In the genomic region with DNA sequence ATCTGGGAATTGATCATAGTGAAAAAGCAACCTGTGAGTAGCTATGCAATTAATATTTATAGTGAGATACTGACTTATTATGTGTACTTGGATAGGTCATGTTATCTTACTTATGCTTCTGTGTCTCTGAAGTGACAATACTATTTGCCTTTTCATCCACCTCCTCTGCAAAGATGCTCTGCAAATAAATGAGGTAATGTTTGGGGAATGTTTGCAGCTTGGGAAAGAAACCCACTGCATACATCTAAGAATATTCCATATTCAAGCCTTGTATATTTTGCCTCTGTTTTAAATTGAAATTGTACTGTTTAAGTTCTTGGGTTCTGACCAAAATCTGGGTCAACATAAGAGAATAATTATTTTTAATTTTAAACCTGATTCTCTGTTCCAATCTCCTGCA, we compare ENCODE assay signal across 8 cellular contexts.
DNase-seq lines count a peak whose midpoint lies in the region; ATAC-seq and TF ChIP-seq lines count a peak whose summit lies in the region.

No MANE protein-coding gene starts in this region.

- H3K36me3 ChIP-seq in SK-N-SH (replicated peaks in 1 of 2; ENCODE audit: control insufficient read depth in 1 of 2, insufficient read depth in 2 of 2, low read length in 1 of 2) = no peaks in the 10 kb centered on the region
- H3K36me3 ChIP-seq in thoracic aorta = no peaks in the 10 kb centered on the region

- TF ChIP-seq EP300 in SK-N-SH (IDR thresholded peaks at IDR 0.05; ENCODE audit: borderline replicate concordance in 1 of 2, low read depth in 1 of 2, low read length in 1 of 2) = no peak

- TF ChIP-seq CTCF in SK-N-SH (IDR thresholded peaks at IDR 0.05) (no peak), thoracic aorta (IDR thresholded peaks at IDR 0.05) (no peak)

- DNase-seq in SK-N-SH = peak; percentile 12
- DNase-seq in SHP77 (lab: John Stamatoyannopoulos, UW) = peak; percentile 60 to 68
- no peak for DNase-seq in thoracic aorta (ENCODE audit: low spot score)
- DNase-seq in amniotic stem cell (lab: John Stamatoyannopoulos, UW) = no peak
- DNase-seq in stimulated activated naive B cell treated with anti-CD40 and anti-IgM and Interleukin-4, amounts not matched to agents 10 μg/mL and 1 μg/mL and 100 μg/mL, for 72 hours = no peak
- no peak for DNase-seq in NCI-H1436 (lab: John Stamatoyannopoulos, UW)

- H3F3A ChIP-seq in SK-N-SH (replicated peaks; ENCODE audit: insufficient read depth) = peaks cover 8% of the 10 kb centered on the region

- H3K9me3 Mint-ChIP-seq in stimulated activated naive B cell treated with anti-CD40 and anti-IgM and Interleukin-4, amounts not matched to agents 10 μg/mL and 1 μg/mL and 100 μg/mL, for 72 hours = peaks cover 0 to 2% of the 10 kb centered on the region in 2 donors

- H3K9me3 ChIP-seq in SK-N-SH (no peaks in the 10 kb centered on the region), thoracic aorta (no peaks in the 10 kb centered on the region)

- no peak overlapping the region for H3K27ac Mint-ChIP-seq in stimulated activated naive B cell treated with anti-CD40 and anti-IgM and Interleukin-4, amounts not matched to agents 10 μg/mL and 1 μg/mL and 100 μg/mL, for 72 hours

- H3K9me2 ChIP-seq in SK-N-SH = no peaks in the 10 kb centered on the region

- no peak overlapping the region for H3K4me3 Mint-ChIP-seq in stimulated activated naive B cell treated with anti-CD40 and anti-IgM and Interleukin-4, amounts not matched to agents 10 μg/mL and 1 μg/mL and 100 μg/mL, for 72 hours

- peaks cover 23 to 32% of the 10 kb centered on the region in 2 donors for H3K27me3 Mint-ChIP-seq in stimulated activated naive B cell treated with anti-CD40 and anti-IgM and Interleukin-4, amounts not matched to agents 10 μg/mL and 1 μg/mL and 100 μg/mL, for 72 hours

- H3K4me1 Mint-ChIP-seq in stimulated activated naive B cell treated with anti-CD40 and anti-IgM and Interleukin-4, amounts not matched to agents 10 μg/mL and 1 μg/mL and 100 μg/mL, for 72 hours = peaks cover 0 to 2% of the 10 kb centered on the region in 2 donors

- peak overlapping the region in 1 of 2 experiments; percentile 73; a peak in 2 of 4 replicates for H3K27ac ChIP-seq in SK-N-SH (ENCODE audit: low read depth in 2 of 2, low read length in 1 of 2)
- H3K27ac ChIP-seq in thoracic aorta = peak overlapping the region; percentile 70 to 74

- H4K20me1 ChIP-seq in SK-N-SH (ENCODE audit: insufficient read depth) = no peaks in the 10 kb centered on the region

- H3K27me3 ChIP-seq in SK-N-SH (ENCODE audit: insufficient read depth) (no peaks in the 10 kb centered on the region), thoracic aorta (replicated peaks; ENCODE audit: insufficient read depth) (no peaks in the 10 kb centered on the region)

- CTCF ChIA-PET in SK-N-SH (lab: Yijun Ruan, JAX) = no interaction called here

- TF ChIP-seq RAD21 in SK-N-SH (IDR thresholded peaks at IDR 0.05; ENCODE audit: low read length) = no peak

- no peak overlapping the region for H3K9ac ChIP-seq in SK-N-SH

- POLR2A ChIA-PET in SK-N-SH (lab: Yijun Ruan, JAX) = no interaction called here

- no peaks in the 10 kb centered on the region for H3K79me2 ChIP-seq in SK-N-SH (ENCODE audit: insufficient read depth)

- peak overlapping the region; percentile 78 for H3K4me2 ChIP-seq in SK-N-SH

- ATAC-seq in SK-N-SH treated with all-trans-retinoic acid at 6 μM for 48 hours (no peak), thoracic aorta (ENCODE audit: insufficient number of reproducible peaks, low FRiP score, low read depth) (no peak)
- ATAC-seq in stimulated activated naive B cell treated with anti-CD40 and anti-IgM and Interleukin-4, amounts not matched to agents 10 μg/mL and 1 μg/mL and 100 μg/mL, for 72 hours (replicated peaks) = no peak

- no peaks in the 10 kb centered on the region for H3K36me3 Mint-ChIP-seq in stimulated activated naive B cell treated with anti-CD40 and anti-IgM and Interleukin-4, amounts not matched to agents 10 μg/mL and 1 μg/mL and 100 μg/mL, for 72 hours

- H3K4me3 ChIP-seq in SK-N-SH (ENCODE audit: low read depth in 2 of 2, low read length in 1 of 2) (peak overlapping the region; percentile 53 to 58; a peak in 3 of 4 replicates), iPS-11a (ENCODE audit: low read depth, low read length) (peak overlapping the region; percentile 82), thoracic aorta (peak overlapping the region; percentile 85)

- H2AFZ ChIP-seq in SK-N-SH (ENCODE audit: low read depth) = 0 out of 2 replicates have a peak overlapping the region, but pooled peaks have one; percentile 59

- no peaks in the 10 kb centered on the region; a peak in 2 of 4 replicates for H3K4me1 ChIP-seq in SK-N-SH (ENCODE audit: control insufficient read depth in 1 of 2, insufficient read depth in 2 of 2, low read depth in 1 of 2, low read length in 1 of 2)
- H3K4me1 ChIP-seq in thoracic aorta (ENCODE audit: control insufficient read depth in 1 of 2, low read depth in 2 of 2) = peaks cover 0 to 30% of the 10 kb centered on the region in 2 donors

TF ChIP-seq in SK-N-SH, 30 proteins besides CTCF, POLR2A, EP300 and RAD21 (continues in another document):
- TF ChIP-seq NFIC (IDR thresholded peaks at IDR 0.05; ENCODE audit: borderline replicate concordance) (no peak), RXRA (IDR thresholded peaks at IDR 0.05; ENCODE audit: borderline replicate concordance, low read depth) (no peak), JUND (IDR thresholded peaks at IDR 0.05) (no peak), SIN3A (IDR thresholded peaks at IDR 0.05; ENCODE audit: borderline replicate concordance, low read depth, low read length) (no peak), CHD2 (IDR thresholded peaks at IDR 0.05; ENCODE audit: low read length, partially characterized antibody) (no peak), MXI1 (IDR thresholded peaks at IDR 0.05; ENCODE audit: low read depth, low read length) (no peak), RCOR1 (IDR thresholded peaks at IDR 0.05; ENCODE audit: low read length) (no peak)
- TF ChIP-seq, protein P1, sequence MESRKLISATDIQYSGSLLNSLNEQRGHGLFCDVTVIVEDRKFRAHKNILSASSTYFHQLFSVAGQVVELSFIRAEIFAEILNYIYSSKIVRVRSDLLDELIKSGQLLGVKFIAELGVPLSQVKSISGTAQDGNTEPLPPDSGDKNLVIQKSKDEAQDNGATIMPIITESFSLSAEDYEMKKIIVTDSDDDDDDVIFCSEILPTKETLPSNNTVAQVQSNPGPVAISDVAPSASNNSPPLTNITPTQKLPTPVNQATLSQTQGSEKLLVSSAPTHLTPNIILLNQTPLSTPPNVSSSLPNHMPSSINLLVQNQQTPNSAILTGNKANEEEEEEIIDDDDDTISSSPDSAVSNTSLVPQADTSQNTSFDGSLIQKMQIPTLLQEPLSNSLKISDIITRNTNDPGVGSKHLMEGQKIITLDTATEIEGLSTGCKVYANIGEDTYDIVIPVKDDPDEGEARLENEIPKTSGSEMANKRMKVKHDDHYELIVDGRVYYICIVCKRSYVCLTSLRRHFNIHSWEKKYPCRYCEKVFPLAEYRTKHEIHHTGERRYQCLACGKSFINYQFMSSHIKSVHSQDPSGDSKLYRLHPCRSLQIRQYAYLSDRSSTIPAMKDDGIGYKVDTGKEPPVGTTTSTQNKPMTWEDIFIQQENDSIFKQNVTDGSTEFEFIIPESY (IDR thresholded peaks at IDR 0.05; ENCODE audit: borderline replicate concordance, low read depth) = no peak
- TF ChIP-seq, protein P2, sequence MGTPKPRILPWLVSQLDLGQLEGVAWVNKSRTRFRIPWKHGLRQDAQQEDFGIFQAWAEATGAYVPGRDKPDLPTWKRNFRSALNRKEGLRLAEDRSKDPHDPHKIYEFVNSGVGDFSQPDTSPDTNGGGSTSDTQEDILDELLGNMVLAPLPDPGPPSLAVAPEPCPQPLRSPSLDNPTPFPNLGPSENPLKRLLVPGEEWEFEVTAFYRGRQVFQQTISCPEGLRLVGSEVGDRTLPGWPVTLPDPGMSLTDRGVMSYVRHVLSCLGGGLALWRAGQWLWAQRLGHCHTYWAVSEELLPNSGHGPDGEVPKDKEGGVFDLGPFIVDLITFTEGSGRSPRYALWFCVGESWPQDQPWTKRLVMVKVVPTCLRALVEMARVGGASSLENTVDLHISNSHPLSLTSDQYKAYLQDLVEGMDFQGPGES (IDR thresholded peaks at IDR 0.05; ENCODE audit: low read depth, low read length) = no peak

TF ChIP-seq in SK-N-SH treated with all-trans-retinoic acid at 6 μM for 48 hours, 23 proteins besides CTCF, POLR2A, EP300 and RAD21 (continues in another document):
- TF ChIP-seq, protein P3, sequence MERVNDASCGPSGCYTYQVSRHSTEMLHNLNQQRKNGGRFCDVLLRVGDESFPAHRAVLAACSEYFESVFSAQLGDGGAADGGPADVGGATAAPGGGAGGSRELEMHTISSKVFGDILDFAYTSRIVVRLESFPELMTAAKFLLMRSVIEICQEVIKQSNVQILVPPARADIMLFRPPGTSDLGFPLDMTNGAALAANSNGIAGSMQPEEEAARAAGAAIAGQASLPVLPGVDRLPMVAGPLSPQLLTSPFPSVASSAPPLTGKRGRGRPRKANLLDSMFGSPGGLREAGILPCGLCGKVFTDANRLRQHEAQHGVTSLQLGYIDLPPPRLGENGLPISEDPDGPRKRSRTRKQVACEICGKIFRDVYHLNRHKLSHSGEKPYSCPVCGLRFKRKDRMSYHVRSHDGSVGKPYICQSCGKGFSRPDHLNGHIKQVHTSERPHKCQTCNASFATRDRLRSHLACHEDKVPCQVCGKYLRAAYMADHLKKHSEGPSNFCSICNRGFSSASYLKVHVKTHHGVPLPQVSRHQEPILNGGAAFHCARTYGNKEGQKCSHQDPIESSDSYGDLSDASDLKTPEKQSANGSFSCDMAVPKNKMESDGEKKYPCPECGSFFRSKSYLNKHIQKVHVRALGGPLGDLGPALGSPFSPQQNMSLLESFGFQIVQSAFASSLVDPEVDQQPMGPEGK (CRISPR knock-in tag; IDR thresholded peaks at IDR 0.05; ENCODE audit: borderline replicate concordance) = no peak
- TF ChIP-seq OSR1 (CRISPR knock-in tag; IDR thresholded peaks at IDR 0.05) (no peak), BACH2 (CRISPR knock-in tag; IDR thresholded peaks at IDR 0.05; ENCODE audit: borderline replicate concordance) (no peak), ARNTL (CRISPR knock-in tag; IDR thresholded peaks at IDR 0.05; ENCODE audit: borderline replicate concordance, low read depth) (no peak), GLIS3 (CRISPR knock-in tag; IDR thresholded peaks at IDR 0.05) (no peak), ZFP3 (CRISPR knock-in tag; IDR thresholded peaks at IDR 0.05) (no peak)
- TF ChIP-seq, protein P4, sequence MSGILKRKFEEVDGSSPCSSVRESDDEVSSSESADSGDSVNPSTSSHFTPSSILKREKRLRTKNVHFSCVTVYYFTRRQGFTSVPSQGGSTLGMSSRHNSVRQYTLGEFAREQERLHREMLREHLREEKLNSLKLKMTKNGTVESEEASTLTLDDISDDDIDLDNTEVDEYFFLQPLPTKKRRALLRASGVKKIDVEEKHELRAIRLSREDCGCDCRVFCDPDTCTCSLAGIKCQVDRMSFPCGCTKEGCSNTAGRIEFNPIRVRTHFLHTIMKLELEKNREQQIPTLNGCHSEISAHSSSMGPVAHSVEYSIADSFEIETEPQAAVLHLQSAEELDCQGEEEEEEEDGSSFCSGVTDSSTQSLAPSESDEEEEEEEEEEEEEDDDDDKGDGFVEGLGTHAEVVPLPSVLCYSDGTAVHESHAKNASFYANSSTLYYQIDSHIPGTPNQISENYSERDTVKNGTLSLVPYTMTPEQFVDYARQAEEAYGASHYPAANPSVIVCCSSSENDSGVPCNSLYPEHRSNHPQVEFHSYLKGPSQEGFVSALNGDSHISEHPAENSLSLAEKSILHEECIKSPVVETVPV (CRISPR knock-in tag; IDR thresholded peaks at IDR 0.05) = no peak

Comparison
In these comparisons a context has a peak if more than half of its experiments do, and no peak if none do; other contexts are left out.
1. DNase-seq: peak in SK-N-SH (single experiment) and SHP77 (2 of 2); none in thoracic aorta (single experiment), amniotic stem cell (single experiment), stimulated activated naive B cell treated with anti-CD40 and anti-IgM and Interleukin-4, amounts not matched to agents 10 μg/mL and 1 μg/mL and 100 μg/mL, for 72 hours (single experiment) and NCI-H1436 (single experiment).
2. Peak in every context shown above with its lines, with median percentiles within 50 percentile points of each other: H3K4me3 ChIP-seq.